24 cellular contexts compared by ENCODE assay signal in genomic region chr4:150367326-150367725, GRCh38.
DNase-seq lines count a peak whose midpoint lies in the region; ATAC-seq, FAIRE-seq and TF ChIP-seq lines count a peak whose summit lies in the region.
"Had no signal": no experiment of that assay in that cellular context is flagged by ENCODE, and none has a peak within 500 bp of the region (broad histone marks: within the 10 kb centered on the region; RNA-seq: fewer than 3 reads in every experiment).

No MANE protein-coding gene starts in this region.

- FAIRE-seq in GM12891 (lab: Jason Lieb, UNC), result peak; percentile 35
- FAIRE-seq: keratinocyte had no signal

- no peaks in the 10 kb centered on the region for H3K27me3 Mint-ChIP-seq in activated CD4-positive, alpha-beta memory T cell treated with anti-CD3 and anti-CD28 coated beads, Interleukin-2, amount 10 ng/mL, durations not matched to agents 7 days and 5 days
- H3K27me3 Mint-ChIP-seq: dendritic cell treated with granulocyte-macrophage colony-stimulating factor and Interleukin-4, amounts not matched to agents 40 ng/mL and 50 ng/mL, for 4 days had no signal

- no peaks in the 10 kb centered on the region for H3K9me3 ChIP-seq in OCI-LY3 (ENCODE audit: insufficient read depth, low read length)
- H3K9me3 ChIP-seq: BLaER1 treated with 17β-estradiol and CSF1 and Interleukin-3, amounts not matched to agents 10 nM and 100 nM had no signal

- POLR2A ChIA-PET in activated CD4-positive, alpha-beta memory T cell treated with anti-CD3 and anti-CD28 coated beads, Interleukin-2, amount 10 ng/mL, durations not matched to agents 7 days and 5 days (lab: Charles Lee), result no interaction called here

- no peak for TF ChIP-seq POLR2A in GM12891 (IDR thresholded peaks at IDR 0.05; ENCODE audit: low read depth, low read length)

- no peaks in the 10 kb centered on the region for H3K79me2 ChIP-seq in OCI-LY3 (ENCODE audit: low read length)

- no peaks in the 10 kb centered on the region for H4K20me1 ChIP-seq in OCI-LY3 (ENCODE audit: insufficient read depth, low read length)
- H4K20me1 ChIP-seq: BLaER1 treated with 17β-estradiol and CSF1 and Interleukin-3, amounts not matched to agents 10 nM and 100 nM had no signal

- no peaks in the 10 kb centered on the region for H3K36me3 ChIP-seq in OCI-LY3 (replicated peaks; ENCODE audit: low read depth, low read length)
- H3K36me3 ChIP-seq: BLaER1 treated with 17β-estradiol and CSF1 and Interleukin-3, amounts not matched to agents 10 nM and 100 nM had no signal

- H3K27ac Mint-ChIP-seq in activated CD4-positive, alpha-beta memory T cell treated with anti-CD3 and anti-CD28 coated beads, Interleukin-2, amount 10 ng/mL, durations not matched to agents 7 days and 5 days, result no peak overlapping the region
- H3K27ac Mint-ChIP-seq: dendritic cell treated with granulocyte-macrophage colony-stimulating factor and Interleukin-4, amounts not matched to agents 40 ng/mL and 50 ng/mL, for 4 days; stimulated activated effector memory CD8-positive, alpha-beta T cell treated with anti-CD3 and anti-CD28 coated beads, Interleukin-12 subunit alpha, Interleukin-12 subunit beta, amount 100 ng/mL, for 72 hours had no signal

- H3K9ac ChIP-seq in OCI-LY3 (ENCODE audit: low read length), result 0 out of 2 replicates have a peak overlapping the region, but pooled peaks have one; percentile 1
- H3K9ac ChIP-seq: BLaER1 treated with 17β-estradiol and CSF1 and Interleukin-3, amounts not matched to agents 10 nM and 100 nM had no signal

- CTCF ChIA-PET in activated CD4-positive, alpha-beta memory T cell treated with anti-CD3 and anti-CD28 coated beads, Interleukin-2, amount 10 ng/mL, durations not matched to agents 7 days and 5 days (lab: Charles Lee), result no interaction called here

- peaks cover 11% of the 10 kb centered on the region for H3K4me1 Mint-ChIP-seq in activated CD4-positive, alpha-beta memory T cell treated with anti-CD3 and anti-CD28 coated beads, Interleukin-2, amount 10 ng/mL, durations not matched to agents 7 days and 5 days

- 0 out of 2 replicates have a peak overlapping the region, but pooled peaks have one; percentile 8 for H3K27ac ChIP-seq in OCI-LY3 (ENCODE audit: low read length)
- H3K27ac ChIP-seq: BLaER1 treated with 17β-estradiol and CSF1 and Interleukin-3, amounts not matched to agents 10 nM and 100 nM; skin epidermis had no signal

- DNase-seq in GM12891 (ENCODE audit: insufficient read length, low spot score) (no peak), NCI-H1417 (lab: John Stamatoyannopoulos, UW) (peak; percentile 1 to 93 (median 78)), iPS-NIHi7 (ENCODE audit: extremely low spot score) (peak; percentile 20), T1000 (lab: John Stamatoyannopoulos, UW) (no peak), DMS153 treated with DMSO at 0.1 percent for 48 hours (lab: John Stamatoyannopoulos, UW; ENCODE audit: unreplicated experiment) (no peak)
- no peak for DNase-seq in activated CD4-positive, alpha-beta memory T cell treated with anti-CD3 and anti-CD28 coated beads, Interleukin-2, amount 10 ng/mL, durations not matched to agents 7 days and 5 days
- DNase-seq: ACHN; activated naive CD4-positive, alpha-beta T cell treated with Interleukin-2 at 50 U/mL for 16 hours; activated T-cell treated with anti-CD3 and anti-CD28 coated beads, Interleukin-2, amount 50 U/mL, for 48 hours; amygdala; glutamatergic neuron; NCI-H1048; NCI-H526; occipital lobe; stimulated activated CD4-positive, alpha-beta T cell treated with anti-CD3 and anti-CD28 coated beads, Interleukin-2, amount 100 ng/mL, for 24 hours; SW 1271 had no signal

- H3K36me3 Mint-ChIP-seq in activated CD4-positive, alpha-beta memory T cell treated with anti-CD3 and anti-CD28 coated beads, Interleukin-2, amount 10 ng/mL, durations not matched to agents 7 days and 5 days (ENCODE audit: low read depth), result no peaks in the 10 kb centered on the region
- H3K36me3 Mint-ChIP-seq: stimulated activated effector memory CD8-positive, alpha-beta T cell treated with anti-CD3 and anti-CD28 coated beads, Interleukin-12 subunit alpha, Interleukin-12 subunit beta, amount 100 ng/mL, for 72 hours had no signal

- no peak overlapping the region for H2AFZ ChIP-seq in OCI-LY3 (ENCODE audit: low read depth, low read length)

- H3K4me3 Mint-ChIP-seq in activated CD4-positive, alpha-beta memory T cell treated with anti-CD3 and anti-CD28 coated beads, Interleukin-2, amount 10 ng/mL, durations not matched to agents 7 days and 5 days, result no peak overlapping the region
- H3K4me3 Mint-ChIP-seq: dendritic cell treated with granulocyte-macrophage colony-stimulating factor and Interleukin-4, amounts not matched to agents 40 ng/mL and 50 ng/mL, for 4 days; stimulated activated effector memory CD8-positive, alpha-beta T cell treated with anti-CD3 and anti-CD28 coated beads, Interleukin-12 subunit alpha, Interleukin-12 subunit beta, amount 100 ng/mL, for 72 hours had no signal

- H3K4me3 ChIP-seq in OCI-LY3 (ENCODE audit: low read length), result no peak overlapping the region
- H3K4me3 ChIP-seq: BLaER1 treated with 17β-estradiol and CSF1 and Interleukin-3, amounts not matched to agents 10 nM and 100 nM; skin epidermis had no signal

- H3K9me3 Mint-ChIP-seq in activated CD4-positive, alpha-beta memory T cell treated with anti-CD3 and anti-CD28 coated beads, Interleukin-2, amount 10 ng/mL, durations not matched to agents 7 days and 5 days, result no peaks in the 10 kb centered on the region
- H3K9me3 Mint-ChIP-seq: dendritic cell treated with granulocyte-macrophage colony-stimulating factor and Interleukin-4, amounts not matched to agents 40 ng/mL and 50 ng/mL, for 4 days; stimulated activated effector memory CD8-positive, alpha-beta T cell treated with anti-CD3 and anti-CD28 coated beads, Interleukin-12 subunit alpha, Interleukin-12 subunit beta, amount 100 ng/mL, for 72 hours had no signal

- no peak for ATAC-seq in HG03378 (IDR thresholded peaks at IDR 0.05; ENCODE audit: unreplicated experiment)
- ATAC-seq: Right ventricle myocardium inferior; stimulated activated effector memory CD8-positive, alpha-beta T cell treated with anti-CD3 and anti-CD28 coated beads, Interleukin-12 subunit alpha, Interleukin-12 subunit beta, amount 100 ng/mL, for 72 hours had no signal

- H3K4me2 ChIP-seq in OCI-LY3 (ENCODE audit: low read length), result peak overlapping the region; percentile 30
- H3K4me2 ChIP-seq: BLaER1 treated with 17β-estradiol and CSF1 and Interleukin-3, amounts not matched to agents 10 nM and 100 nM had no signal

- no peak for TF ChIP-seq CTCF in OCI-LY3 (IDR thresholded peaks at IDR 0.05; ENCODE audit: low read depth, low read length)

- no peaks in the 10 kb centered on the region for H3K27me3 ChIP-seq in OCI-LY3 (ENCODE audit: low read depth, low read length)
- H3K27me3 ChIP-seq: BLaER1 treated with 17β-estradiol and CSF1 and Interleukin-3, amounts not matched to agents 10 nM and 100 nM had no signal

- H3K4me1 ChIP-seq in OCI-LY3 (ENCODE audit: low read length), result peaks cover 20% of the 10 kb centered on the region

TF ChIP-seq in GM12891, 5 proteins besides CTCF, POLR2A, EP300 and RAD21:
- TF ChIP-seq TAF1 (IDR thresholded peaks at IDR 0.05; ENCODE audit: low read depth, low read length), result no peak
- TF ChIP-seq POU2F2 (IDR thresholded peaks at IDR 0.05; ENCODE audit: low read depth, low read length), result no peak
- TF ChIP-seq POLR2AphosphoS5 (IDR thresholded peaks at IDR 0.05; ENCODE audit: low read depth, low read length), result no peak
- no peak for TF ChIP-seq SPI1 (IDR thresholded peaks at IDR 0.05; ENCODE audit: low read depth, low read length)
- no peak for TF ChIP-seq PAX5 (IDR thresholded peaks at IDR 0.05; ENCODE audit: insufficient read depth, low read length, severe bottlenecking)

Comparison
In these comparisons a context has a peak if more than half of its experiments do, and no peak if none do; other contexts are left out.
1. DNase-seq: peak in NCI-H1417 (3 of 3) and iPS-NIHi7 (single experiment); none in GM12891 (single experiment), activated CD4-positive, alpha-beta memory T cell treated with anti-CD3 and anti-CD28 coated beads, Interleukin-2, amount 10 ng/mL, durations not matched to agents 7 days and 5 days (single experiment), T1000 (single experiment) and DMS153 treated with DMSO at 0.1 percent for 48 hours (single experiment).